In the genomic region with DNA sequence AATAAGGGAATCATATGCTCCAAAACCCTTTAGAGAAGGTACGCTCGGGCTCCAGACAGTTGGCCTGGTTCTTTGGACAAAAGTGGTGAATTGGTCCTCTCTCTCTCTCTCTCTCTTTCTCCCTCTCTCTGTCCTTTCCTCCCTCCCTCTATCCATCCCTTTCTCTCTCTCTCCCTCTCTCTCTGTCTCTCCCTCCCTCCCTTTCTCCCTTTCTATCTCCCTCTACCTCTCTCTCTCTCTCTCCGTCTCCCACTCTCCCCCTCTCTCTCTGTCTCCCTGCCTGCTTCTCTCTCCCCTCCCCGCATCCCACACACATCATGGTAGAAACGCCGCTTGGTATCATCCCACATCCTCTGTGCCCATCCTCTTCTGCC, we compare ENCODE assay signal across 23 cellular contexts. TPM values are rescaled to one million over a fixed set of nuclear protein-coding genes. Genes with fewer than 3 reads are reported as not detected.
DNase-seq lines count a peak whose midpoint lies in the region; ATAC-seq and TF ChIP-seq lines count a peak whose summit lies in the region.
"Had no signal": no experiment of that assay in that cellular context is flagged by ENCODE, and none has a peak within 500 bp of the region (broad histone marks: within the 10 kb centered on the region; RNA-seq: fewer than 3 reads in every experiment).

No MANE protein-coding gene starts in this region.

- TF ChIP-seq EP300 in SK-N-SH (IDR thresholded peaks at IDR 0.05; ENCODE audit: borderline replicate concordance in 1 of 2, low read depth in 1 of 2, low read length in 1 of 2), result no peak

- no peak for DNase-seq in SK-N-SH
- no peak for DNase-seq in fibroblast of lung (ENCODE audit: low read depth in 2 of 2)
- no peak for DNase-seq in smooth muscle cell (lab: John Stamatoyannopoulos, UW; ENCODE audit: unreplicated experiment)
- no peak for DNase-seq in vagina (ENCODE audit: extremely low spot score in 2 of 2)
- no peak for DNase-seq in DMS 273 (lab: John Stamatoyannopoulos, UW; ENCODE audit: unreplicated experiment)
- DNase-seq: activated CD4-positive, alpha-beta T cell treated with anti-CD3 and anti-CD28 coated beads, Interleukin-2, amount 10 ng/mL, durations not matched to agents 7 days and 5 days; activated naive CD4-positive, alpha-beta T cell treated with Interleukin-2 at 50 U/mL for 16 hours; activated T-cell treated with anti-CD3 and anti-CD28 coated beads, Interleukin-2, amount 50 U/mL, for 72 hours; adrenal gland; CD4-positive, alpha-beta T cell; effector memory CD4-positive, alpha-beta T cell; erythroblast; mammary epithelial cell; NCI-H1105; NCI-H1930; SHP77; SW 1271; T-helper 9 cell had no signal

- H2AFZ ChIP-seq in SK-N-SH (ENCODE audit: low read depth) (0 out of 2 replicates have a peak overlapping the region, but pooled peaks have one; percentile 0), fibroblast of lung (ENCODE audit: low read length) (peak overlapping the region; percentile 54), smooth muscle cell (ENCODE audit: low read depth) (no peak overlapping the region)
- H2AFZ ChIP-seq: neural progenitor cell had no signal

- no peak overlapping the region for H3K4me3 ChIP-seq in SK-N-SH (ENCODE audit: low read depth in 2 of 2, low read length in 1 of 2)
- H3K4me3 ChIP-seq in fibroblast of lung (replicated peaks in 1 of 4; ENCODE audit: control extremely low read depth in 1 of 4, insufficient read depth in 1 of 4, low read depth in 3 of 4, low read length in 4 of 4), result no peak overlapping the region
- no peak overlapping the region for H3K4me3 ChIP-seq in smooth muscle cell
- H3K4me3 ChIP-seq in vagina, result no peak overlapping the region
- H3K4me3 ChIP-seq: adrenal gland, neural progenitor cell had no signal

- no peaks in the 10 kb centered on the region for H4K20me1 ChIP-seq in SK-N-SH (ENCODE audit: insufficient read depth)
- no peaks in the 10 kb centered on the region for H4K20me1 ChIP-seq in fibroblast of lung (ENCODE audit: control insufficient read depth, extremely low read depth, insufficient read depth, low read length)
- H4K20me1 ChIP-seq in smooth muscle cell (ENCODE audit: low read depth), result no peaks in the 10 kb centered on the region

- CTCF ChIA-PET in SK-N-SH (lab: Yijun Ruan, JAX), result interaction anchor here (1.4 to 1.7 kb wide), 2 partner anchors 115 to 119 kb away, joined by 4 read pairs; no protein-coding TSS in a partner anchor

- no peak for TF ChIP-seq RAD21 in SK-N-SH (IDR thresholded peaks at IDR 0.05; ENCODE audit: low read length)

- 87% methylated on average over 6 of the region's 6 CpGs for WGBS in SK-N-SH (ENCODE audit: low lambda C conversion rate)
- 93% methylated on average over 6 of the region's 6 CpGs for WGBS in smooth muscle cell (ENCODE audit: low lambda C conversion rate)

- H3K9me3 ChIP-seq in SK-N-SH (no peaks in the 10 kb centered on the region), fibroblast of lung (ENCODE audit: control insufficient read depth, insufficient read depth, low read depth, low read length) (no peaks in the 10 kb centered on the region), smooth muscle cell (replicated peaks; ENCODE audit: low read depth) (no peaks in the 10 kb centered on the region), vagina (no peaks in the 10 kb centered on the region)
- H3K9me3 ChIP-seq: adrenal gland had no signal

- no peaks in the 10 kb centered on the region for H3K79me2 ChIP-seq in SK-N-SH (ENCODE audit: insufficient read depth)
- no peaks in the 10 kb centered on the region for H3K79me2 ChIP-seq in fibroblast of lung (ENCODE audit: control insufficient read depth, insufficient read depth, low read length)
- no peaks in the 10 kb centered on the region for H3K79me2 ChIP-seq in smooth muscle cell (ENCODE audit: low read depth)

- ATAC-seq in SK-N-SH treated with all-trans-retinoic acid at 6 μM for 48 hours, result no peak
- no peak for ATAC-seq in HG02840 (IDR thresholded peaks at IDR 0.05; ENCODE audit: low FRiP score, unreplicated experiment)
- ATAC-seq in GM19324 (IDR thresholded peaks at IDR 0.05; ENCODE audit: low FRiP score, unreplicated experiment), result no peak

- H3K9ac ChIP-seq in SK-N-SH (0 out of 2 replicates have a peak overlapping the region, but pooled peaks have one; percentile 48), fibroblast of lung (ENCODE audit: insufficient read depth, low read length) (no peak overlapping the region), smooth muscle cell (ENCODE audit: low read depth) (no peak overlapping the region)
- H3K9ac ChIP-seq: neural progenitor cell had no signal

- H3K4me2 ChIP-seq in SK-N-SH (peak overlapping the region; percentile 63; the same call in 1 of the 2 replicates), fibroblast of lung (ENCODE audit: extremely low read depth, insufficient read depth, low read length) (no peak overlapping the region), smooth muscle cell (no peak overlapping the region)

- no peak for TF ChIP-seq CTCF in SK-N-SH (IDR thresholded peaks at IDR 0.05)
- no peak for TF ChIP-seq CTCF in fibroblast of lung (conservative IDR thresholded peaks at IDR 0.05 in 1 of 2, IDR thresholded peaks at IDR 0.05 in 1 of 2; ENCODE audit: low read depth in 1 of 2, low read length in 2 of 2)
- no peak for TF ChIP-seq CTCF in smooth muscle cell (IDR thresholded peaks at IDR 0.05; ENCODE audit: borderline replicate concordance, insufficient read depth, poor library complexity, severe bottlenecking)
- no peak for TF ChIP-seq CTCF in vagina (IDR thresholded peaks at IDR 0.05)

- no peaks in the 10 kb centered on the region for H3K36me3 ChIP-seq in SK-N-SH (replicated peaks in 1 of 2; ENCODE audit: control insufficient read depth in 1 of 2, insufficient read depth in 2 of 2, low read length in 1 of 2)
- no peaks in the 10 kb centered on the region for H3K36me3 ChIP-seq in fibroblast of lung (ENCODE audit: control insufficient read depth, insufficient read depth, low read length)
- no peaks in the 10 kb centered on the region for H3K36me3 ChIP-seq in smooth muscle cell (ENCODE audit: low read depth)
- H3K36me3 ChIP-seq in vagina, result no peaks in the 10 kb centered on the region
- H3K36me3 ChIP-seq: adrenal gland, neural progenitor cell had no signal

- H3K27me3 ChIP-seq in SK-N-SH (ENCODE audit: insufficient read depth) (no peaks in the 10 kb centered on the region), fibroblast of lung (ENCODE audit: control insufficient read depth, insufficient read depth, low read length) (no peaks in the 10 kb centered on the region), smooth muscle cell (ENCODE audit: low read depth) (no peaks in the 10 kb centered on the region), vagina (no peaks in the 10 kb centered on the region)
- H3K27me3 ChIP-seq: neural progenitor cell had no signal

- H3K9me2 ChIP-seq in SK-N-SH, result no peaks in the 10 kb centered on the region

- no peak for TF ChIP-seq POLR2A in vagina (IDR thresholded peaks at IDR 0.05)

- POLR2A ChIA-PET in SK-N-SH (lab: Yijun Ruan, JAX), result no interaction called here

- intact Hi-C loops in vagina (cut with DNase I), result no loop called here

- peaks cover 40% of the 10 kb centered on the region for H3F3A ChIP-seq in SK-N-SH (replicated peaks; ENCODE audit: insufficient read depth)
- H3F3A ChIP-seq in smooth muscle cell (ENCODE audit: low read depth), result peaks cover 5% of the 10 kb centered on the region

- peak overlapping the region in 1 of 2 experiments; percentile 95; a peak in 2 of 4 replicates for H3K27ac ChIP-seq in SK-N-SH (ENCODE audit: low read depth in 2 of 2, low read length in 1 of 2)
- H3K27ac ChIP-seq in fibroblast of lung (ENCODE audit: insufficient read depth, low read length), result peak overlapping the region; percentile 8
- H3K27ac ChIP-seq in smooth muscle cell (ENCODE audit: low read depth), result peak overlapping the region; percentile 51
- peak overlapping the region; percentile 66 for H3K27ac ChIP-seq in vagina
- H3K27ac ChIP-seq: 22Rv1, adrenal gland, neural progenitor cell had no signal

- peaks cover 11 to 37% of the 10 kb centered on the region in 2 experiments; a peak in 3 of 4 replicates for H3K4me1 ChIP-seq in SK-N-SH (ENCODE audit: control insufficient read depth in 1 of 2, insufficient read depth in 2 of 2, low read depth in 1 of 2, low read length in 1 of 2)
- peaks cover 29% of the 10 kb centered on the region for H3K4me1 ChIP-seq in fibroblast of lung (ENCODE audit: control insufficient read depth, extremely low read depth, insufficient read depth, low read length)
- H3K4me1 ChIP-seq in smooth muscle cell (ENCODE audit: low read depth), result peaks cover 22% of the 10 kb centered on the region
- peaks cover 19% of the 10 kb centered on the region for H3K4me1 ChIP-seq in vagina

TF ChIP-seq in SK-N-SH, 30 proteins besides CTCF, POLR2A, EP300 and RAD21 (continues in another document):
- TF ChIP-seq NFIC (IDR thresholded peaks at IDR 0.05; ENCODE audit: borderline replicate concordance) (no peak), JUND (IDR thresholded peaks at IDR 0.05) (no peak), EZH2phosphoT487 (IDR thresholded peaks at IDR 0.05; ENCODE audit: borderline replicate concordance, low read depth) (no peak), RCOR1 (IDR thresholded peaks at IDR 0.05; ENCODE audit: low read length) (no peak), TAF1 (IDR thresholded peaks at IDR 0.05; ENCODE audit: borderline replicate concordance, low read depth, low read length) (no peak), GABPA (IDR thresholded peaks at IDR 0.05; ENCODE audit: low read depth) (no peak), NRF1 (IDR thresholded peaks at IDR 0.05; ENCODE audit: low read depth, low read length) (no peak), TCF12 (IDR thresholded peaks at IDR 0.05) (no peak), GATA2 (CRISPR knock-in tag; IDR thresholded peaks at IDR 0.05) (no peak)

RNA-seq across cellular contexts. Expression of a gene that starts 19.7 kb away (rescaled TPM):
- polyA plus RNA-seq in SK-N-SH (2012; rRNA removed) (143 and 175 TPM in 2 replicates), fibroblast of lung (74.3 and 79.0 TPM in 2 replicates), smooth muscle cell (203 and 251 TPM in 2 replicates)
- 87.4 and 114 TPM in 2 replicates for polyA plus RNA-seq in SK-N-SH (2012; cell fraction: cytosol; rRNA removed)
- 193 and 198 TPM in 2 replicates for polyA plus RNA-seq in SK-N-SH (2012; cell fraction: nucleus; rRNA removed)
- total RNA-seq in fibroblast of lung (79.1 and 90.3 TPM in 2 replicates), smooth muscle cell (178 and 183 TPM in 2 replicates), vagina (46.7 TPM)
- polyA plus RNA-seq in fibroblast of lung (2012), result 149 and 151 TPM in 2 replicates
- polyA minus RNA-seq in fibroblast of lung (ENCODE audit: low replicate concordance), result 103 and 104 TPM in 2 replicates
